8 cellular contexts compared by ENCODE assay signal in the genomic region with DNA sequence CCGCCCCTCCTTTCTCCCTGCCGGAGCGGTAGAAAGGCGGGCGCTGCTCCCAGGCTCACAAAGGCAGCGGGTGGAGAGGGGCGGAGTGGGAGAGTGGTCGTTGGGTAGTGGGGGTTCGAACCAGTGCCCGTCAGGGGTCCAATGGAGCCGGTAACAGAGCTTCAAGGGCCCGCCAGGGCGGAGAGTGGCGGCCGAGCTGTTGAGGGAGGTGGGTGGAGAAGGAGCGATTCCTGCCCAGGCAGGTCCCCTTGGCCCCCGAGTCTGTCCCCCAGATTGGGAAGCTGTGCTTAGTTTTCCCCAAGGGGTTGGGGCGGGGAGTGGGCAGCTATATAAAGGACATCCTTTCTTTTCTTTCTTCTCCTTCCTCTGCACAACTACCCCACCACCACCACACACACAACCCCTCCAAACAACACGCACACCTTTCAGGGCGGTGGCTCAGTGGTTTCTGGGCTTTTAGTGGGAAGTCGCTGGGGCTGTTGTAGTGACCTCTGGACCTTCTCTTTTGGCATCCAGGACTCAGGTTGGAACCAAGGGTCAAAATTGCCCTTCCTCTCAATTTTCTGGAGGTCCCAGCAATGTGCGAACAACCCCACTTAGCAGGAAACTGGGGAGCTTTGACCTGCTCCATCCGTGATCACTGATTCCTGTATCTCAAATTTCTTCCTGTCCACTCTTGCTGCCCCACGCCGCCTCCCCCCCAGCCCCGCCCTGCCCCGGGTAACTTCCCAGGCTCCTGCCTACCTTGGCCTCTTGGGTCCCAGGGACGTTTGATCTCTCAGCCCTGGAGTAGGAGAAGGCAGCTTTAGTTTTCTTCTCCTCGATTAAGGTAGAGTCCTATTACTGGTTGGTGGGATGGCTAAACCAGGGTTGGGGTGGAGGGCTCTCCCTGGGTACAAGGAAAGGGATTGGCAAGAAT. TPM values are rescaled to one million over a fixed set of nuclear protein-coding genes. Genes with fewer than 3 reads are reported as not detected.
A peak's percentile ranks its signal among the peaks of the same experiment; 100 is the strongest.
DNase-seq lines count a peak whose midpoint lies in the region; ATAC-seq and TF ChIP-seq lines count a peak whose summit lies in the region.

No MANE protein-coding gene starts in this region.

- H3K27me3 Mint-ChIP-seq in activated CD4-positive, alpha-beta T cell treated with anti-CD3 and anti-CD28 coated beads for 36 hours, result no peaks in the 10 kb centered on the region
- H3K27me3 Mint-ChIP-seq in MCF 10A (ENCODE audit: insufficient read depth, unreplicated experiment) (peaks cover 15% of the 10 kb centered on the region), memory B cell (no peaks in the 10 kb centered on the region)

- H3K4me3 Mint-ChIP-seq in activated CD4-positive, alpha-beta T cell treated with anti-CD3 and anti-CD28 coated beads for 36 hours, result peak overlapping the region; percentile 79
- H3K4me3 Mint-ChIP-seq in MCF 10A (ENCODE audit: unreplicated experiment) (peak overlapping the region; percentile 77), memory B cell (peak overlapping the region; percentile 95)

- 8 to 45% methylated on average over 23 to 29 of the region's 29 CpGs for WGBS in tibial nerve, 2 donors

- H3K27me3 ChIP-seq in tibial nerve, result peaks cover 0 to 7% of the 10 kb centered on the region in 2 donors

- no peaks in the 10 kb centered on the region for H3K9me3 Mint-ChIP-seq in activated CD4-positive, alpha-beta T cell treated with anti-CD3 and anti-CD28 coated beads for 36 hours (ENCODE audit: low read depth)
- H3K9me3 Mint-ChIP-seq in MCF 10A (ENCODE audit: unreplicated experiment) (no peaks in the 10 kb centered on the region), memory B cell (no peaks in the 10 kb centered on the region)

- H3K4me1 ChIP-seq in tibial nerve, result peaks cover 0 to 28% (median 6%) of the 10 kb centered on the region in 4 donors

- CTCF ChIA-PET in activated CD4-positive, alpha-beta T cell treated with anti-CD3 and anti-CD28 coated beads for 36 hours (lab: Charles Lee), result interaction anchor here (1.0 kb wide), 1 partner anchor 1303 kb away, joined by 3 read pairs; a partner anchor contains a TSS
- CTCF ChIA-PET in MCF 10A (lab: Yijun Ruan, JAX), result interaction anchor here (0.7 to 12.3 kb wide), 12 partner anchors 9 to 454 kb away, joined by 3 to 204 read pairs (median 6); no protein-coding TSS in a partner anchor

- no peak for TF ChIP-seq EP300 in tibial nerve (IDR thresholded peaks at IDR 0.05)

- no peaks in the 10 kb centered on the region for H3K36me3 ChIP-seq in tibial nerve

- no peak overlapping the region for H3K27ac Mint-ChIP-seq in activated CD4-positive, alpha-beta T cell treated with anti-CD3 and anti-CD28 coated beads for 36 hours
- H3K27ac Mint-ChIP-seq in MCF 10A (ENCODE audit: low read depth, unreplicated experiment) (peak overlapping the region; percentile 91), memory B cell (no peak overlapping the region)

- no TSS peak for BruUV-seq in MCF 10A (replicated peaks; lab: Mats Ljungman, UMichigan)

- peak overlapping the region; percentile 72 to 83 (median 79) for H3K4me3 ChIP-seq in tibial nerve

- peaks cover 20% of the 10 kb centered on the region for H3K4me1 Mint-ChIP-seq in activated CD4-positive, alpha-beta T cell treated with anti-CD3 and anti-CD28 coated beads for 36 hours
- H3K4me1 Mint-ChIP-seq in MCF 10A (ENCODE audit: insufficient read depth, unreplicated experiment) (peaks cover 10% of the 10 kb centered on the region), memory B cell (peaks cover 22% of the 10 kb centered on the region)

- intact Hi-C loops in activated CD4-positive, alpha-beta T cell treated with anti-CD3 and anti-CD28 coated beads for 36 hours (cut with DNase I, micrococcal nuclease), result no loop called here
- intact Hi-C loops in MCF 10A (cut with micrococcal nuclease), result loop anchor here (2.0 to 10.0 kb wide), 2 partner anchors 64 to 104 kb away; no protein-coding TSS in a partner anchor

- TF ChIP-seq POLR2A in tibial nerve (IDR thresholded peaks at IDR 0.05), result no peak

- TF ChIP-seq CTCF in MCF 10A (IDR thresholded peaks at IDR 0.05; ENCODE audit: unreplicated experiment) (no peak), tibial nerve (IDR thresholded peaks at IDR 0.05) (no peak)

- POLR2A ChIA-PET in activated CD4-positive, alpha-beta T cell treated with anti-CD3 and anti-CD28 coated beads for 36 hours (lab: Charles Lee), result no interaction called here
- POLR2A ChIA-PET in MCF 10A (lab: Yijun Ruan, JAX), result interaction anchor here (0.7 to 4.5 kb wide), 13 partner anchors 12 to 279 kb away, joined by 3 to 38 read pairs (median 12); no protein-coding TSS in a partner anchor

- no peak for ATAC-seq in activated CD4-positive, alpha-beta T cell treated with anti-CD3 and anti-CD28 coated beads for 36 hours
- ATAC-seq in memory B cell (ENCODE audit: low read depth), result no peak
- no peak for ATAC-seq in GM21619 (IDR thresholded peaks at IDR 0.05; ENCODE audit: unreplicated experiment)
- ATAC-seq in HG03439 (IDR thresholded peaks at IDR 0.05; ENCODE audit: unreplicated experiment), result no peak

- no peaks in the 10 kb centered on the region for H3K36me3 Mint-ChIP-seq in activated CD4-positive, alpha-beta T cell treated with anti-CD3 and anti-CD28 coated beads for 36 hours (ENCODE audit: low read depth)
- H3K36me3 Mint-ChIP-seq in MCF 10A (ENCODE audit: insufficient read depth, unreplicated experiment), result no peaks in the 10 kb centered on the region
- H3K36me3 Mint-ChIP-seq in memory B cell, result no peaks in the 10 kb centered on the region

- peak overlapping the region in 3 of 4 donors; percentile 82 to 90 (median 85) for H3K27ac ChIP-seq in tibial nerve

- H3K9me3 ChIP-seq in tibial nerve, result no peaks in the 10 kb centered on the region

- no peak for DNase-seq in activated CD4-positive, alpha-beta T cell treated with anti-CD3 and anti-CD28 coated beads for 36 hours
- no peak for DNase-seq in activated CD4-positive, alpha-beta T cell treated with anti-CD3 and anti-CD28 coated beads, Interleukin-2, amount 50 U/mL, for 4 hours
- DNase-seq in MCF 10A (ENCODE audit: unreplicated experiment), result peak; percentile 25
- DNase-seq in memory B cell (ENCODE audit: low spot score in 2 of 2), result no peak
- no peak for DNase-seq in tibial nerve (ENCODE audit: low spot score in 2 of 2)
- DNase-seq in AG08395 (ENCODE audit: low spot score), result no peak

RNA-seq across cellular contexts. Expression of a gene that starts 1.9 kb away (rescaled TPM):
- 1 to 10 TPM; 3.8 to 3.9 TPM for total RNA-seq in activated CD4-positive, alpha-beta T cell treated with anti-CD3 and anti-CD28 coated beads for 36 hours
- total RNA-seq in MCF 10A (2022) (38.9 and 42.9 TPM in 2 replicates), tibial nerve (100 to 1,000 TPM in 2 of 4 donors, 10 to 100 TPM in 2; 74.4 to 127 (median 106) TPM)
